ENCODE assay signal across 1 cellular context in genomic region chr22:37256075-37256726, GRCh38.
TF ChIP-seq lines count a peak whose summit lies in the region.

No MANE protein-coding gene starts in this region.

TF ChIP-seq in IMR-90, 13 proteins besides CTCF, POLR2A, EP300 and RAD21:
- TF ChIP-seq MXI1 (IDR thresholded peaks at IDR 0.05; ENCODE audit: borderline replicate concordance, low read depth, low read length) (no peak), RFX5 (IDR thresholded peaks at IDR 0.05; ENCODE audit: low read depth, low read length) (no peak), USF2 (IDR thresholded peaks at IDR 0.05; ENCODE audit: low read depth, low read length) (no peak), CHD1 (IDR thresholded peaks at IDR 0.05; ENCODE audit: low read depth, low read length) (no peak), SMC3 (IDR thresholded peaks at IDR 0.05; ENCODE audit: low read depth, low read length) (no peak), RCOR1 (IDR thresholded peaks at IDR 0.05; ENCODE audit: insufficient replicate concordance, low read length) (no peak), MAZ (IDR thresholded peaks at IDR 0.05; ENCODE audit: borderline replicate concordance, low read depth, low read length) (no peak), MAFK (IDR thresholded peaks at IDR 0.05; ENCODE audit: low read depth, low read length) (no peak), CEBPB (IDR thresholded peaks at IDR 0.05; ENCODE audit: low read depth, low read length) (no peak), ELK1 (IDR thresholded peaks at IDR 0.05; ENCODE audit: borderline replicate concordance, low read depth, low read length) (no peak), NFE2L2 (IDR thresholded peaks at IDR 0.05; ENCODE audit: low read depth, low read length) (no peak), BHLHE40 (IDR thresholded peaks at IDR 0.05; ENCODE audit: low read depth, low read length) (no peak), FOS (IDR thresholded peaks at IDR 0.05; ENCODE audit: low read depth, low read length) (no peak)
